Comparison of ENCODE assay signal across 13 cellular contexts in genomic region chr19:38070573-38070972, GRCh38.
A peak's percentile ranks its signal among the peaks of the same experiment; 100 is the strongest.
DNase-seq lines count a peak whose midpoint lies in the region; ATAC-seq and TF ChIP-seq lines count a peak whose summit lies in the region.
"Had no signal": no experiment of that assay in that cellular context is flagged by ENCODE, and none has a peak within 500 bp of the region (broad histone marks: within the 10 kb centered on the region; RNA-seq: fewer than 3 reads in every experiment).

No MANE protein-coding gene starts in this region.

- H2AFZ ChIP-seq in neural progenitor cell (replicated peaks) (no peak overlapping the region), Karpas-422 (ENCODE audit: low read length) (no peak overlapping the region)

- peaks cover 10% of the 10 kb centered on the region for H3F3A ChIP-seq in neural progenitor cell (ENCODE audit: low read depth)

- H3K9ac ChIP-seq in neural progenitor cell = no peak overlapping the region
- no peak overlapping the region for H3K9ac ChIP-seq in Karpas-422 (ENCODE audit: low read length)

- H3K27ac Mint-ChIP-seq in neural progenitor cell = peak overlapping the region; percentile 3
- H3K27ac Mint-ChIP-seq: activated naive CD4-positive, alpha-beta T cell treated with anti-CD3 and anti-CD28 coated beads for 36 hours had no signal

- H3K27me3 Mint-ChIP-seq in neural progenitor cell (ENCODE audit: insufficient read depth, low read depth) = peaks cover 2% of the 10 kb centered on the region

- H3K79me2 ChIP-seq in neural progenitor cell (ENCODE audit: low read depth) (peaks cover 8% of the 10 kb centered on the region), Karpas-422 (ENCODE audit: low read length) (peaks cover 73% of the 10 kb centered on the region)

- H3K36me3 ChIP-seq in neural progenitor cell (no peaks in the 10 kb centered on the region), Karpas-422 (ENCODE audit: insufficient read depth, low read length) (0 out of 2 replicates have a peak, but pooled peaks cover 4% of the 10 kb centered on the region)

- H3K4me3 ChIP-seq in choroid plexus epithelial cell (ENCODE audit: low read depth, low read length) = no peak overlapping the region
- H3K4me3 ChIP-seq in neural progenitor cell = no peak overlapping the region
- no peak overlapping the region for H3K4me3 ChIP-seq in Karpas-422 (ENCODE audit: low read length)

- TF ChIP-seq CTCF in choroid plexus epithelial cell (conservative IDR thresholded peaks at IDR 0.05; ENCODE audit: low read depth, low read length) = no peak
- no peak for TF ChIP-seq CTCF in neural progenitor cell (IDR thresholded peaks at IDR 0.05)

- peaks cover 5% of the 10 kb centered on the region for H3K4me1 Mint-ChIP-seq in neural progenitor cell

- DNase-seq in GM04503 (ENCODE audit: low read depth) (peak; percentile 9), NCI-H226 (peak; percentile 10), choroid plexus epithelial cell (ENCODE audit: low read depth) (peak; percentile 61), neural progenitor cell (ENCODE audit: low spot score) (no peak), GF-D8 (lab: John Stamatoyannopoulos, UW) (no peak), Karpas-422 (no peak)
- DNase-seq: activated CD4-positive, alpha-beta T cell treated with anti-CD3 and anti-CD28 coated beads for 1 hour; activated naive CD4-positive, alpha-beta T cell treated with anti-CD3 and anti-CD28 coated beads for 36 hours; GDM1; NCI-H1092 treated with DMSO at 0.1 percent for 48 hours; retina had no signal

- peaks cover 7% of the 10 kb centered on the region for H3K36me3 Mint-ChIP-seq in neural progenitor cell

- ATAC-seq in HG03342 (IDR thresholded peaks at IDR 0.05; ENCODE audit: unreplicated experiment) (no peak), HG02623 (IDR thresholded peaks at IDR 0.05; ENCODE audit: unreplicated experiment) (no peak)

- no peak overlapping the region for H3K4me3 Mint-ChIP-seq in neural progenitor cell
- H3K4me3 Mint-ChIP-seq: activated naive CD4-positive, alpha-beta T cell treated with anti-CD3 and anti-CD28 coated beads for 36 hours had no signal

- H3K27me3 ChIP-seq in neural progenitor cell = no peaks in the 10 kb centered on the region
- H3K27me3 ChIP-seq in Karpas-422 (ENCODE audit: low read length) = no peaks in the 10 kb centered on the region

- no peak overlapping the region for H3K4me2 ChIP-seq in neural progenitor cell
- H3K4me2 ChIP-seq in Karpas-422 (ENCODE audit: low read depth, low read length, poor library complexity, severe bottlenecking) = no peak overlapping the region

- no peaks in the 10 kb centered on the region for H3K9me2 ChIP-seq in Karpas-422 (replicated peaks; ENCODE audit: insufficient read depth, low read length)

- H3K27ac ChIP-seq in neural progenitor cell = no peak overlapping the region
- H3K27ac ChIP-seq in Karpas-422 (ENCODE audit: low read length) = no peak overlapping the region; the same call in 1 of the 2 replicates

- H3K4me1 ChIP-seq in neural progenitor cell (peaks cover 4% of the 10 kb centered on the region), Karpas-422 (ENCODE audit: low read length) (peaks cover 23% of the 10 kb centered on the region)

- no peaks in the 10 kb centered on the region for H3K9me3 Mint-ChIP-seq in neural progenitor cell
- H3K9me3 Mint-ChIP-seq: activated naive CD4-positive, alpha-beta T cell treated with anti-CD3 and anti-CD28 coated beads for 36 hours had no signal

- H3K9me3 ChIP-seq in neural progenitor cell (ENCODE audit: low read depth) (no peaks in the 10 kb centered on the region), Karpas-422 (ENCODE audit: low read length) (no peaks in the 10 kb centered on the region)

- peaks cover 14% of the 10 kb centered on the region for H4K20me1 ChIP-seq in neural progenitor cell (ENCODE audit: low read depth)
- H4K20me1 ChIP-seq in Karpas-422 (ENCODE audit: insufficient read depth, low read depth, low read length) = no peaks in the 10 kb centered on the region

Comparison
In these comparisons a context has a peak if more than half of its experiments do, and no peak if none do; other contexts are left out.
1. DNase-seq: peak in GM04503 (single experiment), NCI-H226 (single experiment) and choroid plexus epithelial cell (single experiment); none in neural progenitor cell (single experiment), GF-D8 (single experiment) and Karpas-422 (single experiment).